In the genomic region with DNA sequence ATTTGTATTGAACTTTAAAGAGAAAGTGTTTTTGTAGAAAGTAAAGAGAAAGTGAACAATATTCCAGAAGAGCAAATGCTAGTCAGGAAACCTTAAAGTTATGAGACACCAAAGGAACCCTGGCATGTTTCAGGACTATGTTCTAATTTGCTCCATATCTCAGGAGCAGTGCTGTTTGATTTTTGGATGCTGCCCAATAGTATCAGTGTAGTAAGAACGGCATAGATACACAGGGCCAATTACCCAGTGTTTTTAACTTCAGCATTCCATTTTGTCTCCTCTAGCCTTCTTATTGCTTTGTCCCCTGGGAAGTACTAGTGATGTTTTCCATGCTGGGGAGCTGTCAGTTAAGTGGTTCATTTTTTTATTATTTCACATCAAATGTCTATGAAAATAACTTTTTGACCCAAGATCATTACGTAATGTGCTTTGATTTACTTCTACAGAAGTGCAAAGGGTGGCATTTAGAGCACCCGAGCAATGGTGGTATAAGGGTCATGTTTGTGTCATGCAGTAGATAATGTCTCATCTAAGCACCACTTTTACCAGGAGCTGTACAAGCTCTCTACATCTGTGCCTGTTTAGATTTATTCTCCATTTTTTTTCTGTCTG, we compare ENCODE assay signal across 1 cellular context.
TF ChIP-seq lines count a peak whose summit lies in the region.

No MANE protein-coding gene starts in this region.

TF ChIP-seq in SK-N-SH treated with all-trans-retinoic acid at 6 μM for 48 hours, 23 proteins besides CTCF, POLR2A, EP300 and RAD21 (continued from another document):
- TF ChIP-seq CREB5 (CRISPR knock-in tag; IDR thresholded peaks at IDR 0.05; ENCODE audit: low read depth) (no peak), RARB (CRISPR knock-in tag; IDR thresholded peaks at IDR 0.05) (no peak)
